13 cellular contexts compared by ENCODE assay signal in genomic region chr3:23706116-23706515, GRCh38.
"Had no signal": no experiment of that assay in that cellular context is flagged by ENCODE, and none has a peak within 500 bp of the region (broad histone marks: within the 10 kb centered on the region; RNA-seq: fewer than 3 reads in every experiment).

No MANE protein-coding gene starts in this region.

- H3K4me3 Mint-ChIP-seq: nephron progenitor cell had no signal

- H3K4me3 ChIP-seq: coronary artery, gastrocnemius medialis, left lung, upper lobe of right lung had no signal

- H3K4me1 ChIP-seq: gastrocnemius medialis, left lung, upper lobe of right lung had no signal

- ATAC-seq: gastrocnemius medialis, left lung, upper lobe of right lung had no signal

- DNase-seq: activated CD4-positive, CD25-positive, alpha-beta regulatory T cell treated with anti-CD3 and anti-CD28 coated beads, Interleukin-2, amount 50 U/mL, for 72 hours; activated naive CD4-positive, alpha-beta T cell treated with Interleukin-2 at 50 U/mL for 16 hours; anterior cingulate cortex; brain microvascular endothelial cell; gastrocnemius medialis; kidney; left lung; mammary epithelial cell; nephron progenitor cell; nucleus accumbens; T1000; upper lobe of right lung had no signal

- H3K27ac Mint-ChIP-seq: nephron progenitor cell had no signal

- H3K36me3 ChIP-seq: brain microvascular endothelial cell, gastrocnemius medialis, left lung, upper lobe of right lung had no signal

- H3K27ac ChIP-seq: brain microvascular endothelial cell, coronary artery, gastrocnemius medialis, left lung, upper lobe of right lung had no signal

- H3K9me3 ChIP-seq: gastrocnemius medialis, left lung, upper lobe of right lung had no signal

- H3K27me3 ChIP-seq: brain microvascular endothelial cell, gastrocnemius medialis, left lung, upper lobe of right lung had no signal
